Comparison of ENCODE assay signal across 25 cellular contexts in genomic region chr9:98894766-98895165, GRCh38. TPM values are rescaled to one million over a fixed set of nuclear protein-coding genes. Genes with fewer than 3 reads are reported as not detected.
DNase-seq lines count a peak whose midpoint lies in the region; ATAC-seq and TF ChIP-seq lines count a peak whose summit lies in the region.
"Had no signal": no experiment of that assay in that cellular context is flagged by ENCODE, and none has a peak within 500 bp of the region (broad histone marks: within the 10 kb centered on the region; RNA-seq: fewer than 3 reads in every experiment).

No MANE protein-coding gene starts in this region.

- H3K9ac ChIP-seq in IMR-90 (ENCODE audit: low read depth, low read length) (no peak overlapping the region), OCI-LY1 (ENCODE audit: low read length) (no peak overlapping the region), subcutaneous abdominal adipose tissue (ENCODE audit: low read length in 5 of 5) (peak overlapping the region in 1 of 5 donors; percentile 40)
- H3K9ac ChIP-seq: BLaER1 had no signal

- no peak overlapping the region; the same call in 1 of the 2 replicates for H4K5ac ChIP-seq in IMR-90 (ENCODE audit: low read depth, low read length)

- TF ChIP-seq POLR2A in heart left ventricle (IDR thresholded peaks at IDR 0.05), result no peak
- TF ChIP-seq POLR2A in IMR-90 (IDR thresholded peaks at IDR 0.05; ENCODE audit: low read depth, low read length), result no peak

- no peak overlapping the region for H2BK5ac ChIP-seq in IMR-90 (ENCODE audit: low read depth, low read length, poor library complexity, severe bottlenecking)

- H3K9me1 ChIP-seq in IMR-90 (ENCODE audit: insufficient read depth, low read length), result peaks cover 5% of the 10 kb centered on the region

- peak overlapping the region; percentile 42; the same call in 1 of the 2 replicates for H2AK5ac ChIP-seq in IMR-90 (ENCODE audit: low read depth, low read length)

- no peaks in the 10 kb centered on the region for H3K36me3 ChIP-seq in heart right ventricle
- no peaks in the 10 kb centered on the region for H3K36me3 ChIP-seq in heart left ventricle
- no peaks in the 10 kb centered on the region for H3K36me3 ChIP-seq in IMR-90 (ENCODE audit: control insufficient read depth, insufficient read depth, low read length)
- H3K36me3 ChIP-seq in OCI-LY1 (ENCODE audit: insufficient read depth, low read length), result peaks cover 9% of the 10 kb centered on the region; the same call in 1 of the 2 replicates
- H3K36me3 ChIP-seq in subcutaneous abdominal adipose tissue (ENCODE audit: control insufficient read depth in 5 of 5, insufficient read depth in 5 of 5, low read length in 5 of 5), result no peaks in the 10 kb centered on the region
- H3K36me3 ChIP-seq: BE2C, BLaER1 had no signal

- H3K4me3 ChIP-seq in heart right ventricle (no peak overlapping the region), heart left ventricle (no peak overlapping the region), IMR-90 (ENCODE audit: insufficient read depth, low read depth, low read length) (no peak overlapping the region), OCI-LY1 (ENCODE audit: low read depth, low read length, poor library complexity, severe bottlenecking) (no peak overlapping the region), subcutaneous abdominal adipose tissue (ENCODE audit: low read depth in 1 of 5, low read length in 5 of 5) (no peak overlapping the region)
- H3K4me3 ChIP-seq: BLaER1, GM12878 had no signal

- H3K27me3 ChIP-seq in heart right ventricle (no peaks in the 10 kb centered on the region), heart left ventricle (no peaks in the 10 kb centered on the region), IMR-90 (ENCODE audit: control insufficient read depth, insufficient read depth, low read length) (no peaks in the 10 kb centered on the region), OCI-LY1 (ENCODE audit: insufficient read depth, low read length) (no peaks in the 10 kb centered on the region), subcutaneous abdominal adipose tissue (ENCODE audit: control insufficient read depth in 5 of 5, insufficient read depth in 4 of 5, low read length in 5 of 5) (no peaks in the 10 kb centered on the region)
- H3K27me3 ChIP-seq: BLaER1 had no signal

- H3K18ac ChIP-seq in IMR-90 (ENCODE audit: low read depth, low read length), result no peak overlapping the region

- CTCF ChIA-PET in IMR-90 (lab: Yijun Ruan, JAX), result no interaction called here

- peak overlapping the region; percentile 27; the same call in 1 of the 2 replicates for H2BK20ac ChIP-seq in IMR-90 (ENCODE audit: low read depth, low read length)

- peaks cover 0 to 57% (median 26%) of the 10 kb centered on the region in 9 donors for H3K4me1 ChIP-seq in heart right ventricle
- peaks cover 0 to 38% (median 16%) of the 10 kb centered on the region in 12 donors for H3K4me1 ChIP-seq in heart left ventricle
- peaks cover 11% of the 10 kb centered on the region for H3K4me1 ChIP-seq in IMR-90 (ENCODE audit: control insufficient read depth, insufficient read depth, low read length)
- H3K4me1 ChIP-seq in OCI-LY1 (ENCODE audit: insufficient read depth, low read length, severe bottlenecking), result peaks cover 69% of the 10 kb centered on the region
- peaks cover 0 to 52% (median 15%) of the 10 kb centered on the region in 5 donors for H3K4me1 ChIP-seq in subcutaneous abdominal adipose tissue (ENCODE audit: control insufficient read depth in 5 of 5, insufficient read depth in 5 of 5, low read length in 5 of 5)
- H3K4me1 ChIP-seq: BE2C had no signal

- POLR2A ChIA-PET in IMR-90 (lab: Charles Lee; ENCODE audit: unreplicated experiment), result no interaction called here

- DNase-seq in heart right ventricle (no peak), heart left ventricle (no peak), IMR-90 (no peak), SIG-M5 (lab: John Stamatoyannopoulos, UW) (no peak)
- DNase-seq: 8988T; ACHN; BE2C; C1 segment of cervical spinal cord; CD4-positive, alpha-beta memory T cell; CD4-positive, CD25-positive, alpha-beta regulatory T cell; CD8-positive, alpha-beta memory T cell; COR-L47; DMS 273 treated with DMSO at 0.1 percent for 48 hours; DMS153; DMS53; DMS79; DND-41; EL; GDM1 had no signal

- dilution Hi-C loops in IMR-90 (cut with HindIII; ENCODE audit: low sequenced_read_pairs, unreplicated experiment), result no loop called here

- H3K56ac ChIP-seq in IMR-90 (ENCODE audit: extremely low read depth, insufficient read depth, low read length), result no peak overlapping the region

- peak overlapping the region; percentile 36; the same call in 1 of the 2 replicates for H4K91ac ChIP-seq in IMR-90 (ENCODE audit: insufficient read depth, low read depth, low read length)

- ATAC-seq in heart right ventricle (peak in 1 of 8 donors; percentile 38), heart left ventricle (no peak), IMR-90 (ENCODE audit: low read depth) (no peak), HG03442 (IDR thresholded peaks at IDR 0.05; ENCODE audit: unreplicated experiment) (no peak)
- ATAC-seq: GM12878 had no signal

- no peak for TF ChIP-seq RAD21 in IMR-90 (IDR thresholded peaks at IDR 0.05; ENCODE audit: low read length)

- no peaks in the 10 kb centered on the region for H3K9me2 ChIP-seq in OCI-LY1 (ENCODE audit: low read depth, low read length)

- H2AK9ac ChIP-seq in IMR-90 (replicated peaks; ENCODE audit: low read depth, low read length, poor library complexity), result no peak overlapping the region

- H3K4me2 ChIP-seq in IMR-90 (ENCODE audit: low read depth, low read length) (no peak overlapping the region), OCI-LY1 (ENCODE audit: low read length) (no peak overlapping the region)
- H3K4me2 ChIP-seq: BLaER1 had no signal

- H3K9me3 ChIP-seq in heart right ventricle (peaks cover 0 to 22% (median 0%) of the 10 kb centered on the region in 11 donors), heart left ventricle (peaks cover 0 to 17% (median 2%) of the 10 kb centered on the region in 12 donors), IMR-90 (ENCODE audit: control insufficient read depth, insufficient read depth, low read length) (peaks cover 4% of the 10 kb centered on the region; the same call in 1 of the 2 replicates), OCI-LY1 (ENCODE audit: low read length) (peaks cover 15% of the 10 kb centered on the region), subcutaneous abdominal adipose tissue (ENCODE audit: control insufficient read depth in 5 of 5, low read length in 5 of 5) (peaks cover 0 to 4% (median 0%) of the 10 kb centered on the region in 5 donors)
- H3K9me3 ChIP-seq: BE2C had no signal

- H4K20me1 ChIP-seq in IMR-90 (ENCODE audit: insufficient read depth, low read length) (no peaks in the 10 kb centered on the region), OCI-LY1 (ENCODE audit: insufficient read depth, low read length) (no peaks in the 10 kb centered on the region)
- H4K20me1 ChIP-seq: BLaER1 had no signal

- 69 to 74% methylated on average over 3 of the region's 3 CpGs for WGBS in heart right ventricle, 2 donors
- WGBS in heart left ventricle, 4 donors, result 62 to 73% (median 65%) methylated on average over 3 of the region's 3 CpGs
- no CpG with 5 or more reads among the region's 3 CpGs for WGBS in IMR-90 (ENCODE audit: extremely low coverage in 2 of 2, insufficient read length in 1 of 2), 2 experiments

- no peak for TF ChIP-seq CTCF in heart right ventricle (IDR thresholded peaks at IDR 0.05)
- TF ChIP-seq CTCF in heart left ventricle (IDR thresholded peaks at IDR 0.05), result no peak
- no peak for TF ChIP-seq CTCF in IMR-90 (conservative IDR thresholded peaks at IDR 0.05; ENCODE audit: low read depth, low read length)
- no peak for TF ChIP-seq CTCF in OCI-LY1 (IDR thresholded peaks at IDR 0.05; ENCODE audit: low read length)

- no peaks in the 10 kb centered on the region for H3K79me1 ChIP-seq in IMR-90 (ENCODE audit: low read depth in 1 of 2, low read length in 2 of 2)

- H3F3A ChIP-seq in OCI-LY1 (ENCODE audit: insufficient read depth, low read length), result no peaks in the 10 kb centered on the region

- peak overlapping the region; percentile 88; the same call in 1 of the 3 replicates for H2BK15ac ChIP-seq in IMR-90 (ENCODE audit: low read depth, low read length)

- H3K4ac ChIP-seq in IMR-90 (ENCODE audit: low read depth, low read length), result peak overlapping the region; percentile 52; the same call in 1 of the 2 replicates

- no TSS peak for BruUV-seq in IMR-90 (replicated peaks; lab: Mats Ljungman, UMichigan)

- H3K23ac ChIP-seq in IMR-90 (ENCODE audit: low read depth, low read length), result no peak overlapping the region

- H3K27ac ChIP-seq in heart right ventricle, result peak overlapping the region in 6 of 10 donors; percentile 49 to 64 (median 51)
- peak overlapping the region in 6 of 12 donors; percentile 25 to 57 (median 52) for H3K27ac ChIP-seq in heart left ventricle
- H3K27ac ChIP-seq in IMR-90 (ENCODE audit: insufficient read depth, low read length), result no peak overlapping the region
- peak overlapping the region; percentile 58 for H3K27ac ChIP-seq in OCI-LY1 (ENCODE audit: low read depth, low read length, poor library complexity, severe bottlenecking)
- peak overlapping the region; percentile 45 for H3K27ac ChIP-seq in subcutaneous abdominal adipose tissue (ENCODE audit: low read depth, low read length)
- H3K27ac ChIP-seq: BLaER1 had no signal

- in situ Hi-C loops in IMR-90 (cut with MboI; ENCODE audit: low sequenced_read_pairs), result no loop called here

- H4K8ac ChIP-seq in IMR-90 (ENCODE audit: low read depth in 2 of 2, low read length in 2 of 2), result no peak overlapping the region

- peak overlapping the region; percentile 77 for H2BK120ac ChIP-seq in IMR-90 (ENCODE audit: low read depth, low read length)

- no peak overlapping the region for H3K14ac ChIP-seq in IMR-90 (replicated peaks; ENCODE audit: low read depth, low read length)

- intact Hi-C loops in heart right ventricle (cut with DNase I) (no loop called here), heart left ventricle (cut with DNase I) (no loop called here), IMR-90 (cut with micrococcal nuclease) (no loop called here)

- H3K79me2 ChIP-seq in OCI-LY1 (ENCODE audit: insufficient read depth, low read length), result no peaks in the 10 kb centered on the region

- H2AFZ ChIP-seq in IMR-90 (replicated peaks; ENCODE audit: low read length, poor library complexity) (no peak overlapping the region), OCI-LY1 (ENCODE audit: low read length) (no peak overlapping the region)

TF ChIP-seq in IMR-90, 13 proteins besides CTCF, POLR2A, EP300 and RAD21:
- TF ChIP-seq NFE2L2 (IDR thresholded peaks at IDR 0.05; ENCODE audit: low read depth, low read length), result no peak

RNA-seq across cellular contexts. Expression of gene COL15A1, which starts 48.9 kb away (rescaled TPM):
- 10 to 100 TPM; 31.0 to 64.8 (median 52.9) TPM for total RNA-seq in heart right ventricle
- 10 to 100 TPM; 25.6 to 27.0 TPM for polyA plus RNA-seq in heart right ventricle
- 10 to 100 TPM; 24.1 to 81.0 (median 46.7) TPM for total RNA-seq in heart left ventricle
- polyA plus RNA-seq in heart left ventricle, result 10 to 100 TPM; 12.4 to 30.8 TPM
- 1.9 and 2.2 TPM in 2 replicates for total RNA-seq in IMR-90 (2012; rRNA removed)
- polyA plus RNA-seq in IMR-90 (2012; rRNA removed), result 3.1 and 3.7 TPM in 2 replicates
- 1.9 and 4.0 TPM in 2 replicates for polyA plus RNA-seq in IMR-90 (2012; cell fraction: cytosol; rRNA removed)
- 4.3 and 4.6 TPM in 2 replicates for polyA plus RNA-seq in IMR-90 (2012; cell fraction: nucleus; rRNA removed; ENCODE audit: low replicate concordance)
- total RNA-seq: CD4-positive, alpha-beta memory T cell; CD4-positive, CD25-positive, alpha-beta regulatory T cell; CD8-positive, alpha-beta memory T cell; G401 had no signal
- polyA plus RNA-seq: CD4-positive, alpha-beta memory T cell had no signal
